Comparison of ENCODE assay signal across 8 cellular contexts in the genomic region with DNA sequence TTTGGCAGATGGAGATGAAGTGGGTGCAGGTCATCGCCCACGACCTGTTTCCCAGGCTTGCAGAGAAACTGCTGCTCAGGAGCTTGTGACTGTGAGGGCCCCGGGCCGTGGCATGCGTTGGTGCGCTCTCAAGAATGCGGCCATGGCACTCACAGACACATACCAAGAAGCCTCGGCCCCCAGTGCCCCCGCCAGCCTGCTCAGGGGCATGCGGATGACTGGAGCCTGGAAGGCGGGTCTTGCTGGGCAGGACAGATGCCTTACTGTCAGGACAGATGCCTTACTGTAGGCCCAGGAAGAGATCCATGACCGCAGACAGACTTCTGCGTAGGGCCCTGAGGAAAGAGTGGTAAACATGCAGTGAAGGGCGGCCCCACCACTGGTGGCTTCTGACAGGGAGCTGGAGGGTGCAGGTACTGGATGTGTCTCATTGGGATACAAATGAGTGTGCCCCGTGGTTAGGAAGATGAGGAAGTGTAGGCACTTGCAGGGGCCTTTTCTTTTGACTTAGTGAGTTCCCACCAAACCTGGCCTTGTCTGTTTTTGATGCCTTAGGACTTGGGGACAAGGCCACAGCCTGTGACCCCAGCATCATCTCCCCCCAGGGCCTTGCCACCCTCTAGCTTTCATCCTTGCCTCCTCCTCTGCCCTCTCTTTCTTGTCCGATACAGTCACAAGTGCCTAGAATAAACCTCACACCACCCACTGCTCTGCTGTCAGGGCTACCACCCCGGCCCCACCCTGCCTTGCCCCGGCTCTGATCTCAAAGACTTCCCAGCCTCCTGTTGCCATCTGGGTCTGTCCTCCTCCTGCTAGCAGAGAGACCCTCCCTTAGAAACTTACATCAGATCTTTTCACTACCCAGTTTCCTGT.
DNase-seq lines count a peak whose midpoint lies in the region; ATAC-seq and TF ChIP-seq lines count a peak whose summit lies in the region.

No MANE protein-coding gene starts in this region.

- no peaks in the 10 kb centered on the region for H3K9me3 Mint-ChIP-seq in endodermal cell

- no peak overlapping the region for H2AFZ ChIP-seq in neuronal stem cell (ENCODE audit: low read length)

- peaks cover 2% of the 10 kb centered on the region for H3K79me1 ChIP-seq in neuronal stem cell (ENCODE audit: low read depth, low read length)

- no peak overlapping the region for H2BK120ac ChIP-seq in neuronal stem cell (ENCODE audit: low read depth, low read length)

- H2BK12ac ChIP-seq in neuronal stem cell (ENCODE audit: low read length) = no peak overlapping the region

- peaks cover 41 to 83% (median 56%) of the 10 kb centered on the region in 10 experiments for H3K4me1 ChIP-seq in BLaER1 treated with 17β-estradiol and CSF1 and Interleukin-3, amounts not matched to agents 10 nM and 100 nM
- H3K4me1 ChIP-seq in HUES64 (ENCODE audit: insufficient read depth, low read length) (peaks cover 25% of the 10 kb centered on the region), endodermal cell (ENCODE audit: control insufficient read depth, insufficient read depth, low read length) (no peaks in the 10 kb centered on the region), neuronal stem cell (ENCODE audit: control insufficient read depth in 2 of 2, insufficient read depth in 1 of 2, low read depth in 1 of 2, low read length in 2 of 2) (peaks cover 13 to 28% of the 10 kb centered on the region in 2 donors), HAP-1 (no peaks in the 10 kb centered on the region)

- no peaks in the 10 kb centered on the region for H3K9me3 ChIP-seq in BLaER1 treated with 17β-estradiol and CSF1 and Interleukin-3, amounts not matched to agents 10 nM and 100 nM (replicated peaks in 1 of 11)
- no peaks in the 10 kb centered on the region for H3K9me3 ChIP-seq in HUES64 (ENCODE audit: insufficient read depth, low read depth, low read length)
- no peaks in the 10 kb centered on the region for H3K9me3 ChIP-seq in endodermal cell (ENCODE audit: control insufficient read depth, low read length)
- peaks cover 0 to 1% of the 10 kb centered on the region in 2 donors for H3K9me3 ChIP-seq in neuronal stem cell (replicated peaks in 1 of 2; ENCODE audit: control insufficient read depth in 2 of 2, insufficient read depth in 1 of 2, low read depth in 1 of 2, low read length in 2 of 2)
- no peaks in the 10 kb centered on the region for H3K9me3 ChIP-seq in HAP-1

- no peak overlapping the region for H3K4me3 ChIP-seq in BLaER1 treated with 17β-estradiol and CSF1 and Interleukin-3, amounts not matched to agents 10 nM and 100 nM
- no peak overlapping the region for H3K4me3 ChIP-seq in HUES64 (ENCODE audit: low read length)
- H3K4me3 ChIP-seq in endodermal cell (ENCODE audit: low read length) = no peak overlapping the region
- H3K4me3 ChIP-seq in neuronal stem cell (ENCODE audit: low read length in 2 of 2) = no peak overlapping the region
- no peak overlapping the region for H3K4me3 ChIP-seq in HAP-1

- H3K18ac ChIP-seq in neuronal stem cell (ENCODE audit: low read length) = peak overlapping the region; percentile 62

- peak overlapping the region in 8 of 11 experiments; percentile 0 to 69 (median 42); a peak in 9 of 22 replicates for H3K9ac ChIP-seq in BLaER1 treated with 17β-estradiol and CSF1 and Interleukin-3, amounts not matched to agents 10 nM and 100 nM
- H3K9ac ChIP-seq in HUES64 (ENCODE audit: low read depth, low read length) = peak overlapping the region; percentile 4; the same call in 1 of the 2 replicates
- H3K9ac ChIP-seq in endodermal cell (ENCODE audit: extremely low read depth, low read length, poor library complexity, severe bottlenecking) = no peak overlapping the region
- H3K9ac ChIP-seq in neuronal stem cell (ENCODE audit: low read depth, low read length, poor library complexity) = peak overlapping the region; percentile 24

- no peak overlapping the region for H3K4me3 Mint-ChIP-seq in endodermal cell

- H3K14ac ChIP-seq in neuronal stem cell (ENCODE audit: low read length) = no peak overlapping the region

- H3K4me2 ChIP-seq in BLaER1 treated with 17β-estradiol and CSF1 and Interleukin-3, amounts not matched to agents 10 nM and 100 nM = peak overlapping the region; percentile 4 to 90 (median 52); a peak in 19 of 22 replicates
- no peak overlapping the region for H3K4me2 ChIP-seq in neuronal stem cell (ENCODE audit: insufficient read depth, low read length, poor library complexity, severe bottlenecking)

- no peaks in the 10 kb centered on the region for H3K27me3 ChIP-seq in BLaER1 treated with 17β-estradiol and CSF1 and Interleukin-3, amounts not matched to agents 10 nM and 100 nM
- H3K27me3 ChIP-seq in HUES64 (ENCODE audit: insufficient read depth, low read length) = no peaks in the 10 kb centered on the region
- H3K27me3 ChIP-seq in endodermal cell (ENCODE audit: control insufficient read depth, insufficient read depth, low read length, poor library complexity, severe bottlenecking) = no peaks in the 10 kb centered on the region
- no peaks in the 10 kb centered on the region for H3K27me3 ChIP-seq in neuronal stem cell (ENCODE audit: control insufficient read depth in 3 of 3, insufficient read depth in 3 of 3, low read depth in 1 of 3, low read length in 3 of 3)
- no peaks in the 10 kb centered on the region for H3K27me3 ChIP-seq in HAP-1 (ENCODE audit: low read depth)

- H3K36me3 Mint-ChIP-seq in endodermal cell (ENCODE audit: low read depth) = no peaks in the 10 kb centered on the region

- no peak overlapping the region for H2BK5ac ChIP-seq in neuronal stem cell (ENCODE audit: low read length)

- H4K20me1 ChIP-seq in BLaER1 treated with 17β-estradiol and CSF1 and Interleukin-3, amounts not matched to agents 10 nM and 100 nM = peaks cover 11 to 96% (median 42%) of the 10 kb centered on the region in 11 experiments; a peak in 20 of 22 replicates

- H2BK15ac ChIP-seq in neuronal stem cell (ENCODE audit: low read length) = no peak overlapping the region

- no peak for DNase-seq in endodermal cell
- no peak for DNase-seq in neuronal stem cell (ENCODE audit: low spot score)
- DNase-seq in NCI-H82 (lab: John Stamatoyannopoulos, UW) = no peak
- no peak for DNase-seq in NCI-H2227 treated with DMSO at 0.1 percent for 48 hours (lab: John Stamatoyannopoulos, UW)
- DNase-seq in HAP-1 (ENCODE audit: low spot score in 2 of 2) = no peak

- no peak for ATAC-seq in HG03139 (IDR thresholded peaks at IDR 0.05; ENCODE audit: unreplicated experiment)

- 86% methylated on average over 18 of the region's 18 CpGs for WGBS in HUES64
- WGBS in endodermal cell (ENCODE audit: insufficient coverage in 1 of 2, insufficient read length in 1 of 2), 2 experiments = 88 to 93% methylated on average over 14 to 18 of the region's 18 CpGs
- WGBS in neuronal stem cell (ENCODE audit: extremely low coverage in 2 of 2, insufficient read length in 2 of 2, insufficient replicate concordance in 1 of 2), 2 donors = no CpG with 5 or more reads among the region's 18 CpGs

- in situ Hi-C loops in HAP-1 (cut with MboI; ENCODE audit: low sequenced_read_pairs) = no loop called here

- peak overlapping the region in 10 of 11 experiments; percentile 2 to 77 (median 44); a peak in 15 of 22 replicates for H3K27ac ChIP-seq in BLaER1 treated with 17β-estradiol and CSF1 and Interleukin-3, amounts not matched to agents 10 nM and 100 nM
- H3K27ac ChIP-seq in HUES64 (ENCODE audit: low read depth, low read length) = no peak overlapping the region
- H3K27ac ChIP-seq in endodermal cell (ENCODE audit: low read depth, low read length) = no peak overlapping the region
- no peak overlapping the region for H3K27ac ChIP-seq in neuronal stem cell (replicated peaks; ENCODE audit: low read length)

- H3K27ac Mint-ChIP-seq in endodermal cell = peak overlapping the region; percentile 27

- no peak overlapping the region for H4K91ac ChIP-seq in neuronal stem cell (ENCODE audit: low read depth, low read length, poor library complexity)

- no peaks in the 10 kb centered on the region for H3K27me3 Mint-ChIP-seq in endodermal cell (ENCODE audit: insufficient read depth)

- no peak overlapping the region for H3K4ac ChIP-seq in neuronal stem cell (ENCODE audit: low read length)

- H3K36me3 ChIP-seq in BLaER1 treated with 17β-estradiol and CSF1 and Interleukin-3, amounts not matched to agents 10 nM and 100 nM = no peaks in the 10 kb centered on the region
- H3K36me3 ChIP-seq in HUES64 (ENCODE audit: insufficient read depth, low read length) (no peaks in the 10 kb centered on the region), endodermal cell (ENCODE audit: control insufficient read depth, insufficient read depth, low read length) (no peaks in the 10 kb centered on the region), neuronal stem cell (replicated peaks in 1 of 2; ENCODE audit: control insufficient read depth in 2 of 2, insufficient read depth in 2 of 2, low read length in 2 of 2) (no peaks in the 10 kb centered on the region), HAP-1 (replicated peaks) (no peaks in the 10 kb centered on the region)

- no peak overlapping the region for H4K8ac ChIP-seq in neuronal stem cell (ENCODE audit: low read depth, low read length)

- H3K23ac ChIP-seq in neuronal stem cell (ENCODE audit: low read depth, low read length, poor library complexity) = peak overlapping the region; percentile 80

- H2AK5ac ChIP-seq in neuronal stem cell (ENCODE audit: low read depth, low read length) = peak overlapping the region; percentile 5

- peaks cover 17% of the 10 kb centered on the region for H3K4me1 Mint-ChIP-seq in endodermal cell

- TF ChIP-seq CTCF in endodermal cell (conservative IDR thresholded peaks at IDR 0.05) = no peak

Comparison
In these comparisons a context has a peak if more than half of its experiments do, and no peak if none do; other contexts are left out.
1. H3K27ac ChIP-seq: peak in BLaER1 treated with 17β-estradiol and CSF1 and Interleukin-3, amounts not matched to agents 10 nM and 100 nM (10 of 11); none in HUES64 (single experiment), endodermal cell (single experiment) and neuronal stem cell (single experiment).